In the genomic region with DNA sequence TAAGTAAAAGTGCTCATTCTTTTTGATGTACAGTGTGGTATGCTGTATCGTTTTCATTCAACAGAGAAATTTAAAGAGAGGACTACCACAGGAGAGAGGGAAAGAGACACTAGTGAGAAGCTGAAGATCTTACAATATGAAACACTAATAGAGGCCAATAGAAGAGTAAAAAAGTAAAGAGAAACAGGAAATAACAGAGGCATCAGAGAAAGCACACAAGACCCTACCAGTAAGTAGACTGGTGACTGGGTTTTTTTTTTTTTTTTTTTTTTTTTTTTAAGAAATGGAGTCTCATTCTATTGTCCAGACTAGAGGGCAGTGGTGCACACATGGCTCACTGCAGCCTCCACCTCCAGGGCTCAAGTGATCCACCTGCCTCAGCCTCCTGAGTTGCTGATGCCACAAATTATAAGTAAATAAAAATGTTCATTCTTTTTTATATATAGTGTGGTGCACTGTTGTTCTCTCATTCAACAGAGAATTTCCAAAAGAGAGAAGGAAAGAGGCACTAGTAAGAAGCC, we compare ENCODE assay signal across 1 cellular context.
TF ChIP-seq lines count a peak whose summit lies in the region.

No MANE protein-coding gene starts in this region.

TF ChIP-seq in GM23338, 12 proteins besides CTCF, POLR2A, EP300 and RAD21 (continued from another document):
- TF ChIP-seq, protein P1, sequence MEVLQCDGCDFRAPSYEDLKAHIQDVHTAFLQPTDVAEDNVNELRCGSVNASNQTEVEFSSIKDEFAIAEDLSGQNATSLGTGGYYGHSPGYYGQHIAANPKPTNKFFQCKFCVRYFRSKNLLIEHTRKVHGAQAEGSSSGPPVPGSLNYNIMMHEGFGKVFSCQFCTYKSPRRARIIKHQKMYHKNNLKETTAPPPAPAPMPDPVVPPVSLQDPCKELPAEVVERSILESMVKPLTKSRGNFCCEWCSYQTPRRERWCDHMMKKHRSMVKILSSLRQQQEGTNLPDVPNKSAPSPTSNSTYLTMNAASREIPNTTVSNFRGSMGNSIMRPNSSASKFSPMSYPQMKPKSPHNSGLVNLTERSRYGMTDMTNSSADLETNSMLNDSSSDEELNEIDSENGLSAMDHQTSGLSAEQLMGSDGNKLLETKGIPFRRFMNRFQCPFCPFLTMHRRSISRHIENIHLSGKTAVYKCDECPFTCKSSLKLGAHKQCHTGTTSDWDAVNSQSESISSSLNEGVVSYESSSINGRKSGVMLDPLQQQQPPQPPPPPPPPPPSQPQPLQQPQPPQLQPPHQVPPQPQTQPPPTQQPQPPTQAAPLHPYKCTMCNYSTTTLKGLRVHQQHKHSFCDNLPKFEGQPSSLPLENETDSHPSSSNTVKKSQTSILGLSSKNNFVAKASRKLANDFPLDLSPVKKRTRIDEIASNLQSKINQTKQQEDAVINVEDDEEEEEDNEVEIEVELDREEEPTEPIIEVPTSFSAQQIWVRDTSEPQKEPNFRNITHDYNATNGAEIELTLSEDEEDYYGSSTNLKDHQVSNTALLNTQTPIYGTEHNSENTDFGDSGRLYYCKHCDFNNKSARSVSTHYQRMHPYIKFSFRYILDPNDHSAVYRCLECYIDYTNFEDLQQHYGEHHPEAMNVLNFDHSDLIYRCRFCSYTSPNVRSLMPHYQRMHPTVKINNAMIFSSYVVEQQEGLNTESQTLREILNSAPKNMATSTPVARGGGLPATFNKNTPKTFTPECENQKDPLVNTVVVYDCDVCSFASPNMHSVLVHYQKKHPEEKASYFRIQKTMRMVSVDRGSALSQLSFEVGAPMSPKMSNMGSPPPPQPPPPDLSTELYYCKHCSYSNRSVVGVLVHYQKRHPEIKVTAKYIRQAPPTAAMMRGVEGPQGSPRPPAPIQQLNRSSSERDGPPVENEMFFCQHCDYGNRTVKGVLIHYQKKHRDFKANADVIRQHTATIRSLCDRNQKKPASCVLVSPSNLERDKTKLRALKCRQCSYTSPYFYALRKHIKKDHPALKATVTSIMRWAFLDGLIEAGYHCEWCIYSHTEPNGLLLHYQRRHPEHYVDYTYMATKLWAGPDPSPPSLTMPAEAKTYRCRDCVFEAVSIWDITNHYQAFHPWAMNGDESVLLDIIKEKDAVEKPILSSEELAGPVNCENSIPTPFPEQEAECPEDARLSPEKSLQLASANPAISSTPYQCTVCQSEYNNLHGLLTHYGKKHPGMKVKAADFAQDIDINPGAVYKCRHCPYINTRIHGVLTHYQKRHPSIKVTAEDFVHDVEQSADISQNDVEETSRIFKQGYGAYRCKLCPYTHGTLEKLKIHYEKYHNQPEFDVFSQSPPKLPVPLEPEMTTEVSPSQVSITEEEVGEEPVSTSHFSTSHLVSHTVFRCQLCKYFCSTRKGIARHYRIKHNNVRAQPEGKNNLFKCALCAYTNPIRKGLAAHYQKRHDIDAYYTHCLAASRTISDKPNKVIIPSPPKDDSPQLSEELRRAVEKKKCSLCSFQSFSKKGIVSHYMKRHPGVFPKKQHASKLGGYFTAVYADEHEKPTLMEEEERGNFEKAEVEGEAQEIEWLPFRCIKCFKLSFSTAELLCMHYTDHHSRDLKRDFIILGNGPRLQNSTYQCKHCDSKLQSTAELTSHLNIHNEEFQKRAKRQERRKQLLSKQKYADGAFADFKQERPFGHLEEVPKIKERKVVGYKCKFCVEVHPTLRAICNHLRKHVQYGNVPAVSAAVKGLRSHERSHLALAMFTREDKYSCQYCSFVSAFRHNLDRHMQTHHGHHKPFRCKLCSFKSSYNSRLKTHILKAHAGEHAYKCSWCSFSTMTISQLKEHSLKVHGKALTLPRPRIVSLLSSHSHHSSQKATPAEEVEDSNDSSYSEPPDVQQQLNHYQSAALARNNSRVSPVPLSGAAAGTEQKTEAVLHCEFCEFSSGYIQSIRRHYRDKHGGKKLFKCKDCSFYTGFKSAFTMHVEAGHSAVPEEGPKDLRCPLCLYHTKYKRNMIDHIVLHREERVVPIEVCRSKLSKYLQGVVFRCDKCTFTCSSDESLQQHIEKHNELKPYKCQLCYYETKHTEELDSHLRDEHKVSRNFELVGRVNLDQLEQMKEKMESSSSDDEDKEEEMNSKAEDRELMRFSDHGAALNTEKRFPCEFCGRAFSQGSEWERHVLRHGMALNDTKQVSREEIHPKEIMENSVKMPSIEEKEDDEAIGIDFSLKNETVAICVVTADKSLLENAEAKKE (CRISPR knock-in tag; IDR thresholded peaks at IDR 0.05): no peak
- no peak for TF ChIP-seq EZH2phosphoT487 (IDR thresholded peaks at IDR 0.05; ENCODE audit: unreplicated experiment)
